ENCODE assay signal across 23 cellular contexts in the genomic region with DNA sequence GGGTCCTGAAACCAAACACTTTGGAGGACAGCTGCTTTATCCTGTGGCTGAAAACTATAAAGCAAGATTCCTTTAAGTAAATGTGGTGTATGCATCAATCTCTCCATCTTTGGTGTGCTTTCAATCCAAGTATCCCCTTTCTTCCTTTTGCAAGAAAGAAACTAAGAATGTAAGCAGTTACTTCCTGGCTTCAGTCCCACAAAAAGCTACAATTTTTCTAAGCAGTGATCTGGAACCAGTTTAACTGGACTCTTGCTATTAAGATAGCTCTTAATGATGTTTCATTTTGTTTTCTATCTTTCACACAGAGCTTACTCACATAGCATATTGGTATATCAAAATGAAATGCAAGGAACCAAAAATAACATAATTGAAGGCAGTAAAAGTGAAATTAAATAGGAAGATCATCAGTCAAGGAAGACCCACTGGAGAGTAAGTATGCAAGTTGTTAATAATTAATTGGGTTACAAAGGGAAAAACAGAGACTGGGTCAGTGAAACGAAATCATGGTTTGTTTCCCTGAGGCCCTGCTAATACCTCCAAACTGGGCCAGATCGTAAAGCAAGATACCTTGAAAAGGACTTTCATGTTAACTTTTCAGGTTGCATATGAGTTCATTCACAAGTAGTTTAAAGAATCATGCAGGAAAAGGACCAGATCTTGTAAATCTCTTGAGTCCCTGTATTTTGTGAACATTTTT. TPM values are rescaled to one million over a fixed set of nuclear protein-coding genes. Genes with fewer than 3 reads are reported as not detected.
DNase-seq lines count a peak whose midpoint lies in the region; ATAC-seq and TF ChIP-seq lines count a peak whose summit lies in the region.
"Had no signal": no experiment of that assay in that cellular context is flagged by ENCODE, and none has a peak within 500 bp of the region (broad histone marks: within the 10 kb centered on the region; RNA-seq: fewer than 3 reads in every experiment).

No MANE protein-coding gene starts in this region.

- DNase-seq in DMS79 treated with DMSO at 0.1 percent for 48 hours (lab: John Stamatoyannopoulos, UW) = peak; percentile 20
- no peak for DNase-seq in DMS79 (lab: John Stamatoyannopoulos, UW)
- peak; percentile 16 for DNase-seq in choroid plexus epithelial cell (ENCODE audit: low read depth)
- DNase-seq in kidney tubule cell (ENCODE audit: low spot score) = peak; percentile 64
- no peak for DNase-seq in type B pancreatic cell (ENCODE audit: extremely low spot score, unreplicated experiment)
- no peak for DNase-seq in activated CD4-positive, alpha-beta T cell treated with anti-CD3 and anti-CD28 coated beads, Interleukin-2, amount 50 U/mL, for 48 hours
- DNase-seq: 8988T; activated CD4-positive, alpha-beta T cell treated with anti-CD3 and anti-CD28 coated beads for 1 hour; activated CD8-positive, alpha-beta memory T cell treated with anti-CD3 and anti-CD28 coated beads, Interleukin-2, amount 10 ng/mL, durations not matched to agents 7 days and 5 days; C1 segment of cervical spinal cord; cortex of kidney; HFFc6; KG1; NCI-H187 treated with DMSO at 0.1 percent for 48 hours; NCI-H446 treated with DMSO at 0.1 percent for 48 hours; posterior cingulate gyrus; RPMI8226; stimulated activated CD4-positive, alpha-beta T cell treated with anti-CD3 and anti-CD28 coated beads, Interleukin-2, amount 100 ng/mL, for 24 hours; stimulated activated naive CD8-positive, alpha-beta T cell treated with anti-CD3 and anti-CD28 coated beads, Interleukin-15, amount 100 ng/mL, for 72 hours; trophoblast cell had no signal

- no peak overlapping the region for H3K4me3 ChIP-seq in choroid plexus epithelial cell (ENCODE audit: low read depth, low read length)
- H3K4me3 ChIP-seq: lung had no signal

- peak overlapping the region; percentile 17 for H3K27ac Mint-ChIP-seq in type B pancreatic cell
- H3K27ac Mint-ChIP-seq: activated CD8-positive, alpha-beta memory T cell treated with anti-CD3 and anti-CD28 coated beads, Interleukin-2, amount 10 ng/mL, durations not matched to agents 7 days and 5 days; HFFc6; stimulated activated naive CD8-positive, alpha-beta T cell treated with anti-CD3 and anti-CD28 coated beads, Interleukin-15, amount 100 ng/mL, for 72 hours had no signal

- H3K9me3 Mint-ChIP-seq in type B pancreatic cell = peaks cover 5% of the 10 kb centered on the region
- H3K9me3 Mint-ChIP-seq: HFFc6; stimulated activated naive CD8-positive, alpha-beta T cell treated with anti-CD3 and anti-CD28 coated beads, Interleukin-15, amount 100 ng/mL, for 72 hours had no signal

- ATAC-seq in HG02798 (IDR thresholded peaks at IDR 0.05; ENCODE audit: poor library complexity, unreplicated experiment) (no peak), GM19395 (IDR thresholded peaks at IDR 0.05; ENCODE audit: unreplicated experiment) (no peak)
- ATAC-seq: activated CD8-positive, alpha-beta memory T cell treated with anti-CD3 and anti-CD28 coated beads, Interleukin-2, amount 10 ng/mL, durations not matched to agents 7 days and 5 days; stimulated activated naive CD8-positive, alpha-beta T cell treated with anti-CD3 and anti-CD28 coated beads, Interleukin-15, amount 100 ng/mL, for 72 hours had no signal

- H3K4me1 Mint-ChIP-seq in type B pancreatic cell (ENCODE audit: unreplicated experiment) = peaks cover 21% of the 10 kb centered on the region

- H3K27me3 Mint-ChIP-seq in type B pancreatic cell = no peaks in the 10 kb centered on the region
- H3K27me3 Mint-ChIP-seq: activated CD8-positive, alpha-beta memory T cell treated with anti-CD3 and anti-CD28 coated beads, Interleukin-2, amount 10 ng/mL, durations not matched to agents 7 days and 5 days; stimulated activated naive CD8-positive, alpha-beta T cell treated with anti-CD3 and anti-CD28 coated beads, Interleukin-15, amount 100 ng/mL, for 72 hours had no signal

- H3K36me3 Mint-ChIP-seq in type B pancreatic cell = peaks cover 19% of the 10 kb centered on the region

- H3K4me3 Mint-ChIP-seq in type B pancreatic cell = peak overlapping the region; percentile 37
- H3K4me3 Mint-ChIP-seq: activated CD8-positive, alpha-beta memory T cell treated with anti-CD3 and anti-CD28 coated beads, Interleukin-2, amount 10 ng/mL, durations not matched to agents 7 days and 5 days; HFFc6; stimulated activated naive CD8-positive, alpha-beta T cell treated with anti-CD3 and anti-CD28 coated beads, Interleukin-15, amount 100 ng/mL, for 72 hours had no signal

- TF ChIP-seq CTCF in choroid plexus epithelial cell (conservative IDR thresholded peaks at IDR 0.05; ENCODE audit: low read depth, low read length) = no peak
- TF ChIP-seq CTCF in type B pancreatic cell (conservative IDR thresholded peaks at IDR 0.05) = no peak

RNA-seq across cellular contexts. Expression of gene GPR160, which starts 41.8 kb away (rescaled TPM):
- 7.3 and 13.1 TPM in 2 replicates for total RNA-seq in type B pancreatic cell (ENCODE audit: low replicate concordance)

Comparison
In these comparisons a context has a peak if more than half of its experiments do, and no peak if none do; other contexts are left out.
1. DNase-seq: peak in DMS79 treated with DMSO at 0.1 percent for 48 hours (single experiment), choroid plexus epithelial cell (single experiment) and kidney tubule cell (single experiment); none in DMS79 (single experiment), type B pancreatic cell (single experiment) and activated CD4-positive, alpha-beta T cell treated with anti-CD3 and anti-CD28 coated beads, Interleukin-2, amount 50 U/mL, for 48 hours (0 of 2).